ENCODE assay signal across 23 cellular contexts in the genomic region with DNA sequence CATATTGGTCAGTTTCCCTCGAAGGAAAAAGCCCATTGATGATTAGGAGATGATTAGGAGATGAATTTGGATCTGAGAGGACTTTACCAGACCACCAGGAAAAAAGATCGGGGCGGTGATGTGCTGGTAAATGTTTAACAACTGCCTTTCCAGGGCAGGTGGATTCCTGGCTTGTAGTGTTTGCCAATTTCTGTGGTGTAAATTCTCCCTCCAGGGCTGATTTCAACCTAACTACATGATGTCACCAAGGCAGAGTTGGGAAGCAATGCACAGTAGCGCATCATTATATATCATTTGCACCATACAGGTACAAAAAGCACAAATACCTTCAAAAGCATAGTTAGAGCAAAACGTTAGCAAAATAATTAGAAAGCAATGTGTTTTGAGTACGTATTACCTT.
DNase-seq lines count a peak whose midpoint lies in the region; ATAC-seq lines count a peak whose summit lies in the region.
"Had no signal": no experiment of that assay in that cellular context is flagged by ENCODE, and none has a peak within 500 bp of the region (broad histone marks: within the 10 kb centered on the region; RNA-seq: fewer than 3 reads in every experiment).

No MANE protein-coding gene starts in this region.

- DNase-seq in retina: peak; percentile 36
- DNase-seq in midbrain (lab: John Stamatoyannopoulos, UW): no peak
- DNase-seq: 8988T; ACHN; BE2C; C1 segment of cervical spinal cord; CD4-positive, alpha-beta memory T cell; CD4-positive, CD25-positive, alpha-beta regulatory T cell; CD8-positive, alpha-beta memory T cell; COR-L47; DMS 273 treated with DMSO at 0.1 percent for 48 hours; DMS153; DMS53; DMS79; DND-41; EL; GDM1 had no signal

- H3K4me3 ChIP-seq in BLaER1 treated with 17β-estradiol and CSF1 and Interleukin-3, amounts not matched to agents 10 nM and 100 nM: no peak overlapping the region
- H3K4me3 ChIP-seq: GM12878 had no signal

- no peaks in the 10 kb centered on the region for H3K36me3 Mint-ChIP-seq in activated T-helper 17 cell treated with anti-CD3 and anti-CD28 coated beads, Interleukin-2, amount 50 U/mL, for 72 hours (ENCODE audit: low read depth)
- H3K36me3 Mint-ChIP-seq: CD14-positive monocyte; CD4-positive, alpha-beta memory T cell; CD4-positive, CD25-positive, alpha-beta regulatory T cell; CD8-positive, alpha-beta memory T cell had no signal

- H3K36me3 ChIP-seq in BLaER1 treated with 17β-estradiol and CSF1 and Interleukin-3, amounts not matched to agents 10 nM and 100 nM: no peaks in the 10 kb centered on the region
- peaks cover 95% of the 10 kb centered on the region for H3K36me3 ChIP-seq in KOPT-K1 (ENCODE audit: insufficient read depth, low read length)
- H3K36me3 ChIP-seq: BE2C had no signal

- H3K9me3 ChIP-seq in BLaER1 treated with 17β-estradiol and CSF1 and Interleukin-3, amounts not matched to agents 10 nM and 100 nM (replicated peaks in 1 of 11): peaks cover 22 to 38% (median 28%) of the 10 kb centered on the region in 11 experiments
- H3K9me3 ChIP-seq in KOPT-K1 (ENCODE audit: insufficient read depth, low read length, poor library complexity, severe bottlenecking): no peaks in the 10 kb centered on the region

- H3K27me3 ChIP-seq in BLaER1 treated with 17β-estradiol and CSF1 and Interleukin-3, amounts not matched to agents 10 nM and 100 nM: no peaks in the 10 kb centered on the region
- H3K27me3 ChIP-seq: BE2C had no signal

- peaks cover 13% of the 10 kb centered on the region for H3K27me3 Mint-ChIP-seq in activated T-helper 17 cell treated with anti-CD3 and anti-CD28 coated beads, Interleukin-2, amount 50 U/mL, for 72 hours

- H3K4me1 Mint-ChIP-seq in activated T-helper 17 cell treated with anti-CD3 and anti-CD28 coated beads, Interleukin-2, amount 50 U/mL, for 72 hours: no peaks in the 10 kb centered on the region
- H3K4me1 Mint-ChIP-seq: CD14-positive monocyte had no signal

- ATAC-seq in GM18868 (IDR thresholded peaks at IDR 0.05; ENCODE audit: unreplicated experiment): no peak
- ATAC-seq in activated T-helper 17 cell treated with anti-CD3 and anti-CD28 coated beads, Interleukin-2, amount 50 U/mL, for 72 hours (replicated peaks): no peak

- no peak overlapping the region for H3K9ac ChIP-seq in BLaER1 treated with 17β-estradiol and CSF1 and Interleukin-3, amounts not matched to agents 10 nM and 100 nM

- no peak overlapping the region for H3K27ac ChIP-seq in BLaER1 treated with 17β-estradiol and CSF1 and Interleukin-3, amounts not matched to agents 10 nM and 100 nM
- peak overlapping the region; percentile 1 for H3K27ac ChIP-seq in KOPT-K1 (ENCODE audit: low read depth, low read length, poor library complexity, severe bottlenecking)

- peaks cover 19 to 76% (median 68%) of the 10 kb centered on the region in 10 experiments for H3K4me1 ChIP-seq in BLaER1 treated with 17β-estradiol and CSF1 and Interleukin-3, amounts not matched to agents 10 nM and 100 nM

- H3K9me3 Mint-ChIP-seq in activated T-helper 17 cell treated with anti-CD3 and anti-CD28 coated beads, Interleukin-2, amount 50 U/mL, for 72 hours: peaks cover 8% of the 10 kb centered on the region

- H3K4me3 Mint-ChIP-seq in activated T-helper 17 cell treated with anti-CD3 and anti-CD28 coated beads, Interleukin-2, amount 50 U/mL, for 72 hours: no peak overlapping the region
- H3K4me3 Mint-ChIP-seq: CD14-positive monocyte; CD4-positive, alpha-beta memory T cell; CD4-positive, CD25-positive, alpha-beta regulatory T cell; CD8-positive, alpha-beta memory T cell had no signal

- no peak overlapping the region for H3K27ac Mint-ChIP-seq in activated T-helper 17 cell treated with anti-CD3 and anti-CD28 coated beads, Interleukin-2, amount 50 U/mL, for 72 hours
- H3K27ac Mint-ChIP-seq: CD14-positive monocyte; CD4-positive, CD25-positive, alpha-beta regulatory T cell; CD8-positive, alpha-beta memory T cell had no signal

- peak overlapping the region in 8 of 11 experiments; percentile 68 to 92 (median 76); a peak in 16 of 22 replicates for H3K4me2 ChIP-seq in BLaER1 treated with 17β-estradiol and CSF1 and Interleukin-3, amounts not matched to agents 10 nM and 100 nM

- H4K20me1 ChIP-seq in BLaER1 treated with 17β-estradiol and CSF1 and Interleukin-3, amounts not matched to agents 10 nM and 100 nM: no peaks in the 10 kb centered on the region
